In genomic region chr3:144127700-144128099, GRCh38 we compare ENCODE assay signal across 15 cellular contexts.
A peak's percentile ranks its signal among the peaks of the same experiment; 100 is the strongest.
DNase-seq lines count a peak whose midpoint lies in the region; ATAC-seq and TF ChIP-seq lines count a peak whose summit lies in the region.
"Had no signal": no experiment of that assay in that cellular context is flagged by ENCODE, and none has a peak within 500 bp of the region (broad histone marks: within the 10 kb centered on the region; RNA-seq: fewer than 3 reads in every experiment).

No MANE protein-coding gene starts in this region.

- H3K4me1 Mint-ChIP-seq in Calu3 (ENCODE audit: low read depth, unreplicated experiment), result no peaks in the 10 kb centered on the region
- H3K4me1 Mint-ChIP-seq: activated CD4-positive, alpha-beta T cell treated with anti-CD3 and anti-CD28 coated beads, Interleukin-2, amount 10 ng/mL, durations not matched to agents 24 days and 14 days; activated naive CD8-positive, alpha-beta T cell treated with anti-CD3 and anti-CD28 coated beads, Interleukin-2, amount 10 ng/mL, durations not matched to agents 7 days and 5 days had no signal

- H3K27ac ChIP-seq in KMS-11 (peak overlapping the region; percentile 0; the same call in 1 of the 2 replicates), foreskin keratinocyte (no peak overlapping the region), colonic mucosa (no peak overlapping the region)
- H3K27ac ChIP-seq: transverse colon had no signal

- peak; percentile 54 to 78 for DNase-seq in foreskin keratinocyte
- no peak for DNase-seq in colonic mucosa
- DNase-seq in cortex of kidney (lab: John Stamatoyannopoulos, UW), result no peak
- no peak for DNase-seq in GOT3 (lab: John Stamatoyannopoulos, UW)
- DNase-seq in Calu3, result no peak
- DNase-seq: activated naive CD8-positive, alpha-beta T cell treated with anti-CD3 and anti-CD28 coated beads, Interleukin-2, amount 10 ng/mL, durations not matched to agents 7 days and 5 days; H9; Kasumi-1; SIG-M5; stimulated activated CD4-positive, alpha-beta T cell treated with anti-CD3 and anti-CD28 coated beads, Interleukin-4, amount 100 ng/mL, for 4 hours; transverse colon had no signal

- CTCF ChIA-PET in Calu3 (lab: Charles Lee), result no interaction called here

- intact Hi-C loops in colonic mucosa (cut with DNase I), result no loop called here
- intact Hi-C loops in Calu3 (cut with micrococcal nuclease; ENCODE audit: unreplicated experiment), result no loop called here

- no peak overlapping the region for H3K4me3 ChIP-seq in KMS-11 (IDR thresholded peaks at IDR 0.05; ENCODE audit: insufficient read depth, low read depth, low read length)
- H3K4me3 ChIP-seq in colonic mucosa, result no peak overlapping the region
- H3K4me3 ChIP-seq: transverse colon had no signal

- TF ChIP-seq CTCF in KMS-11 (conservative IDR thresholded peaks at IDR 0.05; ENCODE audit: low read depth, low read length) (no peak), foreskin keratinocyte (conservative IDR thresholded peaks at IDR 0.05) (no peak), colonic mucosa (IDR thresholded peaks at IDR 0.05) (no peak), Calu3 (IDR thresholded peaks at IDR 0.05; ENCODE audit: unreplicated experiment) (no peak)

- no peak overlapping the region for H3K27ac Mint-ChIP-seq in Calu3 (ENCODE audit: unreplicated experiment)
- H3K27ac Mint-ChIP-seq: activated CD4-positive, alpha-beta T cell treated with anti-CD3 and anti-CD28 coated beads, Interleukin-2, amount 10 ng/mL, durations not matched to agents 24 days and 14 days; activated naive CD8-positive, alpha-beta T cell treated with anti-CD3 and anti-CD28 coated beads, Interleukin-2, amount 10 ng/mL, durations not matched to agents 7 days and 5 days had no signal

- no peaks in the 10 kb centered on the region for H3K27me3 ChIP-seq in KMS-11 (ENCODE audit: insufficient read depth, low read depth)
- no peaks in the 10 kb centered on the region for H3K27me3 ChIP-seq in foreskin keratinocyte
- no peaks in the 10 kb centered on the region for H3K27me3 ChIP-seq in colonic mucosa
- H3K27me3 ChIP-seq: transverse colon had no signal

- no peaks in the 10 kb centered on the region for H3K27me3 Mint-ChIP-seq in Calu3 (ENCODE audit: unreplicated experiment)
- H3K27me3 Mint-ChIP-seq: activated CD4-positive, alpha-beta T cell treated with anti-CD3 and anti-CD28 coated beads, Interleukin-2, amount 10 ng/mL, durations not matched to agents 24 days and 14 days had no signal

- H3K9me3 ChIP-seq in colonic mucosa, result no peaks in the 10 kb centered on the region
- H3K9me3 ChIP-seq: transverse colon had no signal

- no TSS peak for BruUV-seq in Calu3 (replicated peaks; lab: Mats Ljungman, UMichigan)

- H3K4me1 ChIP-seq in KMS-11 (ENCODE audit: low read depth, poor library complexity, severe bottlenecking) (peaks cover 10% of the 10 kb centered on the region), foreskin keratinocyte (peaks cover 16% of the 10 kb centered on the region), colonic mucosa (no peaks in the 10 kb centered on the region)

- peaks cover 4% of the 10 kb centered on the region for H3K9me3 Mint-ChIP-seq in Calu3 (ENCODE audit: low read depth, unreplicated experiment)
- H3K9me3 Mint-ChIP-seq: activated CD4-positive, alpha-beta T cell treated with anti-CD3 and anti-CD28 coated beads, Interleukin-2, amount 10 ng/mL, durations not matched to agents 24 days and 14 days had no signal

- H3K9ac ChIP-seq in KMS-11 (no peak overlapping the region), colonic mucosa (ENCODE audit: low read depth in 2 of 2, low read length in 2 of 2) (no peak overlapping the region)

- H3K36me3 ChIP-seq in KMS-11 (ENCODE audit: insufficient read depth) (no peaks in the 10 kb centered on the region), colonic mucosa (no peaks in the 10 kb centered on the region)
- H3K36me3 ChIP-seq: transverse colon had no signal

- H3K36me3 Mint-ChIP-seq in Calu3 (ENCODE audit: insufficient read depth, unreplicated experiment), result no peaks in the 10 kb centered on the region
- H3K36me3 Mint-ChIP-seq: activated naive CD8-positive, alpha-beta T cell treated with anti-CD3 and anti-CD28 coated beads, Interleukin-2, amount 10 ng/mL, durations not matched to agents 7 days and 5 days had no signal

- H3K79me2 ChIP-seq in KMS-11 (ENCODE audit: insufficient read depth, low read depth), result no peaks in the 10 kb centered on the region

- peak overlapping the region; percentile 35; the same call in 1 of the 2 replicates for H3K4me2 ChIP-seq in KMS-11

- no peaks in the 10 kb centered on the region for H4K20me1 ChIP-seq in KMS-11 (ENCODE audit: insufficient read depth)

- peak overlapping the region; percentile 19 for H2AFZ ChIP-seq in KMS-11 (ENCODE audit: low read depth)

- ATAC-seq in GM18499 (IDR thresholded peaks at IDR 0.05; ENCODE audit: insufficient read depth, unreplicated experiment) (peak; percentile 10), HG02588 (IDR thresholded peaks at IDR 0.05; ENCODE audit: unreplicated experiment) (peak; percentile 32), foreskin keratinocyte (peak; percentile 81)

- H3K4me3 Mint-ChIP-seq in Calu3 (ENCODE audit: low read depth, unreplicated experiment), result no peak overlapping the region
- H3K4me3 Mint-ChIP-seq: activated CD4-positive, alpha-beta T cell treated with anti-CD3 and anti-CD28 coated beads, Interleukin-2, amount 10 ng/mL, durations not matched to agents 24 days and 14 days; activated naive CD8-positive, alpha-beta T cell treated with anti-CD3 and anti-CD28 coated beads, Interleukin-2, amount 10 ng/mL, durations not matched to agents 7 days and 5 days; H9 had no signal

Comparison
In these comparisons a context has a peak if more than half of its experiments do, and no peak if none do; other contexts are left out.
1. ATAC-seq: peak in every context shown above with its lines; median percentile 81 in foreskin keratinocyte; 32 in HG02588; 10 in GM18499.
2. DNase-seq: peak in foreskin keratinocyte (2 of 2); none in colonic mucosa (single experiment), cortex of kidney (single experiment), GOT3 (single experiment) and Calu3 (single experiment).